Comparison of ENCODE assay signal across 17 cellular contexts in genomic region chr3:37903734-37904133, GRCh38. TPM values are rescaled to one million over a fixed set of nuclear protein-coding genes. Genes with fewer than 3 reads are reported as not detected.
DNase-seq lines count a peak whose midpoint lies in the region; ATAC-seq and TF ChIP-seq lines count a peak whose summit lies in the region.
"Had no signal": no experiment of that assay in that cellular context is flagged by ENCODE, and none has a peak within 500 bp of the region (broad histone marks: within the 10 kb centered on the region; RNA-seq: fewer than 3 reads in every experiment).

No MANE protein-coding gene starts in this region.

- H2BK120ac ChIP-seq in mesendoderm (ENCODE audit: low read depth, low read length): no peak overlapping the region

- no peak overlapping the region for H2AK5ac ChIP-seq in mesendoderm (ENCODE audit: low read length)

- H2BK15ac ChIP-seq in mesendoderm (replicated peaks; ENCODE audit: low read depth): no peak overlapping the region

- no peak overlapping the region for H2BK5ac ChIP-seq in mesendoderm (ENCODE audit: low read length)

- WGBS in SK-N-SH (ENCODE audit: low lambda C conversion rate): 88% methylated on average over 3 of the region's 3 CpGs
- WGBS in mesendoderm (ENCODE audit: extremely low coverage, insufficient coverage, low lambda C conversion rate): no CpG with 5 or more reads among the region's 3 CpGs

- no peaks in the 10 kb centered on the region for H3K9me2 ChIP-seq in SK-N-SH

- H3K36me3 ChIP-seq in SK-N-SH (replicated peaks in 1 of 2; ENCODE audit: control insufficient read depth in 1 of 2, insufficient read depth in 2 of 2, low read length in 1 of 2) (peaks cover 0 to 5% of the 10 kb centered on the region in 2 experiments), mesendoderm (ENCODE audit: control insufficient read depth, insufficient read depth, low read length) (no peaks in the 10 kb centered on the region)
- H3K36me3 ChIP-seq: SJCRH30 had no signal

- intact Hi-C loops in dendritic cell treated with granulocyte-macrophage colony-stimulating factor and Interleukin-4, amounts not matched to agents 40 ng/mL and 50 ng/mL, for 4 days (cut with micrococcal nuclease): no loop called here

- DNase-seq in SK-N-SH: no peak
- DNase-seq in mesendoderm: no peak
- no peak for DNase-seq in NOMO-1 treated with dmso at 0.1 percent for 144 hours (lab: John Stamatoyannopoulos, UW; ENCODE audit: unreplicated experiment)
- DNase-seq: CD8-positive, alpha-beta memory T cell; DMS 273 treated with DMSO at 0.1 percent for 48 hours; MV-4-11; NCI-H1417 treated with DMSO at 0.1 percent for 48 hours; NCI-H2029 treated with DMSO at 0.1 percent for 48 hours; NCI-H510A treated with DMSO at 0.1 percent for 48 hours; RPMI8226 had no signal

- H2AFZ ChIP-seq in SK-N-SH (ENCODE audit: low read depth): no peak overlapping the region

- ATAC-seq in SK-N-SH treated with all-trans-retinoic acid at 6 μM for 48 hours: no peak
- no peak for ATAC-seq in GM21576 (IDR thresholded peaks at IDR 0.05; ENCODE audit: unreplicated experiment)
- ATAC-seq in HG03442 (IDR thresholded peaks at IDR 0.05; ENCODE audit: unreplicated experiment): no peak
- no peak for ATAC-seq in GM21786 (IDR thresholded peaks at IDR 0.05; ENCODE audit: unreplicated experiment)

- H4K8ac ChIP-seq in mesendoderm (ENCODE audit: low read depth, low read length): no peak overlapping the region

- H3K23ac ChIP-seq in mesendoderm (ENCODE audit: low read length): no peak overlapping the region

- H3K79me2 ChIP-seq in SK-N-SH (ENCODE audit: insufficient read depth): peaks cover 51% of the 10 kb centered on the region; the same call in 1 of the 2 replicates
- no peaks in the 10 kb centered on the region for H3K79me2 ChIP-seq in mesendoderm (ENCODE audit: control insufficient read depth, insufficient read depth, low read length)

- no peak overlapping the region for H4K5ac ChIP-seq in mesendoderm (ENCODE audit: low read length)

- peaks cover 2% of the 10 kb centered on the region for H3K79me1 ChIP-seq in mesendoderm (ENCODE audit: low read length)

- H3K9me3 ChIP-seq in SK-N-SH: no peaks in the 10 kb centered on the region
- H3K9me3 ChIP-seq: SJCRH30 had no signal

- H3K56ac ChIP-seq in mesendoderm (ENCODE audit: low read length): no peak overlapping the region

- H3K4me2 ChIP-seq in SK-N-SH: peak overlapping the region; percentile 68; the same call in 1 of the 2 replicates
- H3K4me2 ChIP-seq in mesendoderm (ENCODE audit: low read length): no peak overlapping the region

- TF ChIP-seq RAD21 in SK-N-SH (IDR thresholded peaks at IDR 0.05; ENCODE audit: low read length): no peak

- TF ChIP-seq EP300 in SK-N-SH (IDR thresholded peaks at IDR 0.05; ENCODE audit: borderline replicate concordance in 1 of 2, low read depth in 1 of 2, low read length in 1 of 2): no peak

- no peak overlapping the region for H3K18ac ChIP-seq in mesendoderm (ENCODE audit: low read length)

- peaks cover 76% of the 10 kb centered on the region for H3K4me1 Mint-ChIP-seq in dendritic cell treated with granulocyte-macrophage colony-stimulating factor and Interleukin-4, amounts not matched to agents 40 ng/mL and 50 ng/mL, for 4 days (ENCODE audit: low read depth)

- H3K9ac ChIP-seq in SK-N-SH (no peak overlapping the region), mesendoderm (ENCODE audit: low read length) (no peak overlapping the region)

- H3K4me3 ChIP-seq in SK-N-SH (ENCODE audit: low read depth in 2 of 2, low read length in 1 of 2): no peak overlapping the region
- no peak overlapping the region for H3K4me3 ChIP-seq in mesendoderm (ENCODE audit: low read length)
- H3K4me3 ChIP-seq: SJCRH30 had no signal

- H3K36me3 Mint-ChIP-seq in dendritic cell treated with granulocyte-macrophage colony-stimulating factor and Interleukin-4, amounts not matched to agents 40 ng/mL and 50 ng/mL, for 4 days (ENCODE audit: low read depth): no peaks in the 10 kb centered on the region
- H3K36me3 Mint-ChIP-seq: CD8-positive, alpha-beta memory T cell had no signal

- no peaks in the 10 kb centered on the region for H3K9me3 Mint-ChIP-seq in dendritic cell treated with granulocyte-macrophage colony-stimulating factor and Interleukin-4, amounts not matched to agents 40 ng/mL and 50 ng/mL, for 4 days
- H3K9me3 Mint-ChIP-seq: CD8-positive, alpha-beta memory T cell had no signal

- peaks cover 26 to 45% of the 10 kb centered on the region in 2 experiments for H3K4me1 ChIP-seq in SK-N-SH (ENCODE audit: control insufficient read depth in 1 of 2, insufficient read depth in 2 of 2, low read depth in 1 of 2, low read length in 1 of 2)
- H3K4me1 ChIP-seq in mesendoderm (ENCODE audit: control insufficient read depth, low read depth, low read length): peaks cover 6% of the 10 kb centered on the region

- H3F3A ChIP-seq in SK-N-SH (replicated peaks; ENCODE audit: insufficient read depth): peaks cover 19% of the 10 kb centered on the region

- H4K20me1 ChIP-seq in SK-N-SH (ENCODE audit: insufficient read depth): no peaks in the 10 kb centered on the region; the same call in 1 of the 2 replicates

- POLR2A ChIA-PET in SK-N-SH (lab: Yijun Ruan, JAX): no interaction called here

- TF ChIP-seq CTCF in SK-N-SH (IDR thresholded peaks at IDR 0.05): no peak

- peak overlapping the region; percentile 48 for H3K4ac ChIP-seq in mesendoderm (ENCODE audit: low read depth, low read length)

- CTCF ChIA-PET in SK-N-SH (lab: Yijun Ruan, JAX): interaction anchor here (0.9 to 2.6 kb wide), 6 partner anchors 11 to 100 kb away, joined by 3 to 8 read pairs (median 3); no protein-coding TSS in a partner anchor

- H3K27ac ChIP-seq in SK-N-SH (ENCODE audit: low read depth in 2 of 2, low read length in 1 of 2) (peak overlapping the region; percentile 76 to 90), mesendoderm (ENCODE audit: low read depth, low read length) (no peak overlapping the region)
- H3K27ac ChIP-seq: 22Rv1, SJCRH30 had no signal

- no peaks in the 10 kb centered on the region for H3K27me3 Mint-ChIP-seq in dendritic cell treated with granulocyte-macrophage colony-stimulating factor and Interleukin-4, amounts not matched to agents 40 ng/mL and 50 ng/mL, for 4 days

- H3K4me3 Mint-ChIP-seq in dendritic cell treated with granulocyte-macrophage colony-stimulating factor and Interleukin-4, amounts not matched to agents 40 ng/mL and 50 ng/mL, for 4 days: no peak overlapping the region

- H3K27ac Mint-ChIP-seq in dendritic cell treated with granulocyte-macrophage colony-stimulating factor and Interleukin-4, amounts not matched to agents 40 ng/mL and 50 ng/mL, for 4 days: peak overlapping the region; percentile 37
- H3K27ac Mint-ChIP-seq: CD8-positive, alpha-beta memory T cell had no signal

- H3K27me3 ChIP-seq in SK-N-SH (ENCODE audit: insufficient read depth): no peaks in the 10 kb centered on the region
- H3K27me3 ChIP-seq in mesendoderm (ENCODE audit: insufficient read depth, low read length, poor library complexity): no peaks in the 10 kb centered on the region
- H3K27me3 ChIP-seq: SJCRH30 had no signal

TF ChIP-seq in SK-N-SH, 30 proteins besides CTCF, POLR2A, EP300 and RAD21:
- TF ChIP-seq PBX3 (IDR thresholded peaks at IDR 0.05): no peak

TF ChIP-seq in SK-N-SH treated with all-trans-retinoic acid at 6 μM for 48 hours, 23 proteins besides CTCF, POLR2A, EP300 and RAD21 (continues in another document):
- TF ChIP-seq OSR1 (CRISPR knock-in tag; IDR thresholded peaks at IDR 0.05) (no peak), TCF4 (CRISPR knock-in tag; IDR thresholded peaks at IDR 0.05; ENCODE audit: borderline replicate concordance) (no peak), ESRRG (CRISPR knock-in tag; IDR thresholded peaks at IDR 0.05) (no peak), PPARA (CRISPR knock-in tag; IDR thresholded peaks at IDR 0.05; ENCODE audit: borderline replicate concordance) (no peak), BACH2 (CRISPR knock-in tag; IDR thresholded peaks at IDR 0.05; ENCODE audit: borderline replicate concordance) (no peak), ARNTL (CRISPR knock-in tag; IDR thresholded peaks at IDR 0.05; ENCODE audit: borderline replicate concordance, low read depth) (no peak), ZNF565 (CRISPR knock-in tag; conservative IDR thresholded peaks at IDR 0.05; ENCODE audit: low read depth) (no peak), SNAI2 (CRISPR knock-in tag; IDR thresholded peaks at IDR 0.05) (no peak), CSRNP3 (CRISPR knock-in tag; IDR thresholded peaks at IDR 0.05) (no peak), TOX (CRISPR knock-in tag; IDR thresholded peaks at IDR 0.05; ENCODE audit: borderline replicate concordance) (no peak), POU6F1 (CRISPR knock-in tag; IDR thresholded peaks at IDR 0.05; ENCODE audit: borderline replicate concordance, low read depth) (no peak), ZNF70 (CRISPR knock-in tag; IDR thresholded peaks at IDR 0.05) (no peak)

RNA-seq across cellular contexts. Expression of gene CTDSPL, which starts 42.1 kb away (rescaled TPM):
- 22.1 and 26.8 TPM in 2 replicates for polyA plus RNA-seq in SK-N-SH (2012; rRNA removed)
- polyA plus RNA-seq in SK-N-SH (2012; cell fraction: cytosol; rRNA removed): 21.0 and 25.1 TPM in 2 replicates
- 24.4 and 33.8 TPM in 2 replicates for polyA plus RNA-seq in SK-N-SH (2012; cell fraction: nucleus; rRNA removed)
- 7.6 TPM for polyA plus RNA-seq in mesendoderm (2013, experiment 1 of 2)
- 8.1 TPM for polyA plus RNA-seq in mesendoderm (2013, experiment 2 of 2)
- polyA plus RNA-seq: CD8-positive, alpha-beta memory T cell had no signal
